Comparison of ENCODE assay signal across 1 cellular context in the genomic region with DNA sequence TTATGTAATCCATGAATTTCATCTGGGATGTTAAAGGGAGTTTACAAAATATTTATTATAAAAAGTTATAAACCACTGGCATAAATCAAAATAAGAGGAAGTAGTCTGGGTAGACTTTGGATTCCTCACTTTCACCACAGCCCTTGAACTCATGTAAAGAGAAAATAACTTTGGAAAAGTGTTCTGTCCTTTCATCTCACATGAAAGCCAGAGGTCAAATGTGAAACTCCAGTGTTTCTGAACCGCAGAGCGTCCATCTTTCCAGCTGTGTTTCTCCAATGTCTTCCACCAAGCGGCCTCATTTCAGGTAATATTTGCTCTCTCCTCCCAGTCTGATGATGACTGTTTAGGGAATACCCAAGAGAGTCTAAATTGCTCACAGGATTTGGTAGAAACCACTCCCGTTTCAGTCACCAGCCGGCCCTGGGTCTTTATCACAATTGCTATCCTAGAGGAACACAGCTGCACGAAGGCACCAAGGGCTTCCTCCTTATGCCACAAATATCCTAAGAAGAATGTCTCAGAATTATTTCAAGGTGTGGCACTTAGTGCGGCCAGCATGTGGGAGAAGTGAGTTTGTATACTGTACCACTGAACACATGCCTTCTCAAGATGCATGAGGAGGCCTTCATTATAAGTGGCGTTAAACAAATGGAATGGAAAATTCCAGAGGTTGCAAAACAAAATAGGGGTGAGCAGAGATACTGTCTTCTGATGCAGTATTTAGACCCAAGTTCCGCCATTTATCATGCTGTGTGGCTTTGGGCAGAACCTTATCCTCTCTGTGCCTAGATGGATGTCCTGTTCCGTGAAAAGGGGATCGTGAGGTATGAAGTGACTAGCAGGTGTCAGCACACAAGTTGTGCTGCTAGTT.
TF ChIP-seq lines count a peak whose summit lies in the region.

No MANE protein-coding gene starts in this region.

TF ChIP-seq in K562, 482 proteins besides CTCF, POLR2A, EP300 and RAD21 (continued from another document):
- TF ChIP-seq, protein P1, sequence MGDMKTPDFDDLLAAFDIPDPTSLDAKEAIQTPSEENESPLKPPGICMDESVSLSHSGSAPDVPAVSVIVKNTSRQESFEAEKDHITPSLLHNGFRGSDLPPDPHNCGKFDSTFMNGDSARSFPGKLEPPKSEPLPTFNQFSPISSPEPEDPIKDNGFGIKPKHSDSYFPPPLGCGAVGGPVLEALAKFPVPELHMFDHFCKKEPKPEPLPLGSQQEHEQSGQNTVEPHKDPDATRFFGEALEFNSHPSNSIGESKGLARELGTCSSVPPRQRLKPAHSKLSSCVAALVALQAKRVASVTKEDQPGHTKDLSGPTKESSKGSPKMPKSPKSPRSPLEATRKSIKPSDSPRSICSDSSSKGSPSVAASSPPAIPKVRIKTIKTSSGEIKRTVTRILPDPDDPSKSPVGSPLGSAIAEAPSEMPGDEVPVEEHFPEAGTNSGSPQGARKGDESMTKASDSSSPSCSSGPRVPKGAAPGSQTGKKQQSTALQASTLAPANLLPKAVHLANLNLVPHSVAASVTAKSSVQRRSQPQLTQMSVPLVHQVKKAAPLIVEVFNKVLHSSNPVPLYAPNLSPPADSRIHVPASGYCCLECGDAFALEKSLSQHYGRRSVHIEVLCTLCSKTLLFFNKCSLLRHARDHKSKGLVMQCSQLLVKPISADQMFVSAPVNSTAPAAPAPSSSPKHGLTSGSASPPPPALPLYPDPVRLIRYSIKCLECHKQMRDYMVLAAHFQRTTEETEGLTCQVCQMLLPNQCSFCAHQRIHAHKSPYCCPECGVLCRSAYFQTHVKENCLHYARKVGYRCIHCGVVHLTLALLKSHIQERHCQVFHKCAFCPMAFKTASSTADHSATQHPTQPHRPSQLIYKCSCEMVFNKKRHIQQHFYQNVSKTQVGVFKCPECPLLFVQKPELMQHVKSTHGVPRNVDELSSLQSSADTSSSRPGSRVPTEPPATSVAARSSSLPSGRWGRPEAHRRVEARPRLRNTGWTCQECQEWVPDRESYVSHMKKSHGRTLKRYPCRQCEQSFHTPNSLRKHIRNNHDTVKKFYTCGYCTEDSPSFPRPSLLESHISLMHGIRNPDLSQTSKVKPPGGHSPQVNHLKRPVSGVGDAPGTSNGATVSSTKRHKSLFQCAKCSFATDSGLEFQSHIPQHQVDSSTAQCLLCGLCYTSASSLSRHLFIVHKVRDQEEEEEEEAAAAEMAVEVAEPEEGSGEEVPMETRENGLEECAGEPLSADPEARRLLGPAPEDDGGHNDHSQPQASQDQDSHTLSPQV (IDR thresholded peaks at IDR 0.05) = 0 out of 2 replicates have a peak, but pooled peaks have one; percentile 51
- TF ChIP-seq, protein P2, sequence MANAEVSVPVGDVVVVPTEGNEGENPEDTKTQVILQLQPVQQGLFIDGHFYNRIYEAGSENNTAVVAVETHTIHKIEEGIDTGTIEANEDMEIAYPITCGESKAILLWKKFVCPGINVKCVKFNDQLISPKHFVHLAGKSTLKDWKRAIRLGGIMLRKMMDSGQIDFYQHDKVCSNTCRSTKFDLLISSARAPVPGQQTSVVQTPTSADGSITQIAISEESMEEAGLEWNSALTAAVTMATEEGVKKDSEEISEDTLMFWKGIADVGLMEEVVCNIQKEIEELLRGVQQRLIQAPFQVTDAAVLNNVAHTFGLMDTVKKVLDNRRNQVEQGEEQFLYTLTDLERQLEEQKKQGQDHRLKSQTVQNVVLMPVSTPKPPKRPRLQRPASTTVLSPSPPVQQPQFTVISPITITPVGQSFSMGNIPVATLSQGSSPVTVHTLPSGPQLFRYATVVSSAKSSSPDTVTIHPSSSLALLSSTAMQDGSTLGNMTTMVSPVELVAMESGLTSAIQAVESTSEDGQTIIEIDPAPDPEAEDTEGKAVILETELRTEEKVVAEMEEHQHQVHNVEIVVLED (CRISPR knock-in tag; IDR thresholded peaks at IDR 0.05) = no peak
- TF ChIP-seq ETV1 (tag; conservative IDR thresholded peaks at IDR 0.05; ENCODE audit: low read depth) (no peak), SMARCA4 (IDR thresholded peaks at IDR 0.05) (no peak), KDM1A (IDR thresholded peaks at IDR 0.05) (0 out of 4 replicates have a peak, but pooled peaks of 1 of the 2 experiments have one; percentile 13), NCOA4 (IDR thresholded peaks at IDR 0.05; ENCODE audit: partially characterized antibody) (no peak), RUNX1 (IDR thresholded peaks at IDR 0.05; ENCODE audit: low read depth) (no peak), ZFP36 (IDR thresholded peaks at IDR 0.05; ENCODE audit: low read depth, low read length, partially characterized antibody) (peak; percentile 52), JUND (IDR thresholded peaks at IDR 0.05; ENCODE audit: borderline replicate concordance, low read depth, low read length) (no peak), JUND (tag; IDR thresholded peaks at IDR 0.05; ENCODE audit: borderline replicate concordance, low read depth, low read length) (no peak), FOXM1 (IDR thresholded peaks at IDR 0.05; ENCODE audit: low read depth) (no peak), FOXM1 (CRISPR knock-in tag; IDR thresholded peaks at IDR 0.05; ENCODE audit: low read depth) (no peak), NR4A1 (CRISPR knock-in tag; IDR thresholded peaks at IDR 0.05) (no peak), NR4A1 (tag; IDR thresholded peaks at IDR 0.05) (no peak)
- TF ChIP-seq, protein P3, sequence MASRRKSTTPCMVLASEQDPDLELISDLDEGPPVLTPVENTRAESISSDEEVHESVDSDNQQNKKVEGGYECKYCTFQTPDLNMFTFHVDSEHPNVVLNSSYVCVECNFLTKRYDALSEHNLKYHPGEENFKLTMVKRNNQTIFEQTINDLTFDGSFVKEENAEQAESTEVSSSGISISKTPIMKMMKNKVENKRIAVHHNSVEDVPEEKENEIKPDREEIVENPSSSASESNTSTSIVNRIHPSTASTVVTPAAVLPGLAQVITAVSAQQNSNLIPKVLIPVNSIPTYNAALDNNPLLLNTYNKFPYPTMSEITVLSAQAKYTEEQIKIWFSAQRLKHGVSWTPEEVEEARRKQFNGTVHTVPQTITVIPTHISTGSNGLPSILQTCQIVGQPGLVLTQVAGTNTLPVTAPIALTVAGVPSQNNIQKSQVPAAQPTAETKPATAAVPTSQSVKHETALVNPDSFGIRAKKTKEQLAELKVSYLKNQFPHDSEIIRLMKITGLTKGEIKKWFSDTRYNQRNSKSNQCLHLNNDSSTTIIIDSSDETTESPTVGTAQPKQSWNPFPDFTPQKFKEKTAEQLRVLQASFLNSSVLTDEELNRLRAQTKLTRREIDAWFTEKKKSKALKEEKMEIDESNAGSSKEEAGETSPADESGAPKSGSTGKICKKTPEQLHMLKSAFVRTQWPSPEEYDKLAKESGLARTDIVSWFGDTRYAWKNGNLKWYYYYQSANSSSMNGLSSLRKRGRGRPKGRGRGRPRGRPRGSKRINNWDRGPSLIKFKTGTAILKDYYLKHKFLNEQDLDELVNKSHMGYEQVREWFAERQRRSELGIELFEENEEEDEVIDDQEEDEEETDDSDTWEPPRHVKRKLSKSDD (conservative IDR thresholded peaks at IDR 0.05; ENCODE audit: low read length) = no peak
- TF ChIP-seq, protein P4, sequence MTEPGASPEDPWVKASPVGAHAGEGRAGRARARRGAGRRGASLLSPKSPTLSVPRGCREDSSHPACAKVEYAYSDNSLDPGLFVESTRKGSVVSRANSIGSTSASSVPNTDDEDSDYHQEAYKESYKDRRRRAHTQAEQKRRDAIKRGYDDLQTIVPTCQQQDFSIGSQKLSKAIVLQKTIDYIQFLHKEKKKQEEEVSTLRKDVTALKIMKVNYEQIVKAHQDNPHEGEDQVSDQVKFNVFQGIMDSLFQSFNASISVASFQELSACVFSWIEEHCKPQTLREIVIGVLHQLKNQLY (CRISPR knock-in tag; conservative IDR thresholded peaks at IDR 0.05) = no peak
TF ChIP-seq in K562: peak in this region for 3.
